In genomic region chr15:49675051-49675450, GRCh38 we compare ENCODE assay signal across 14 cellular contexts. TPM values are rescaled to one million over a fixed set of nuclear protein-coding genes. Genes with fewer than 3 reads are reported as not detected.
A peak's percentile ranks its signal among the peaks of the same experiment; 100 is the strongest.
DNase-seq lines count a peak whose midpoint lies in the region; ATAC-seq, FAIRE-seq and TF ChIP-seq lines count a peak whose summit lies in the region.
"Had no signal": no experiment of that assay in that cellular context is flagged by ENCODE, and none has a peak within 500 bp of the region (broad histone marks: within the 10 kb centered on the region; RNA-seq: fewer than 3 reads in every experiment).

No MANE protein-coding gene starts in this region.

- peak overlapping the region; percentile 25 for H2AFZ ChIP-seq in keratinocyte (ENCODE audit: control insufficient read depth, low read length)

- CTCF ChIA-PET in AG04449 (lab: Yijun Ruan, JAX): no interaction called here

- intact Hi-C loops in heart left ventricle (cut with DNase I): no loop called here

- TF ChIP-seq CTCF in AG04449 (IDR thresholded peaks at IDR 0.05; ENCODE audit: insufficient read depth, low read length, missing control alignments) (peak; percentile 21), HFF-Myc (IDR thresholded peaks at IDR 0.05; ENCODE audit: low read depth, low read length, missing control alignments) (peak; percentile 37), astrocyte of the cerebellum (IDR thresholded peaks at IDR 0.05; ENCODE audit: low read depth, low read length, missing control alignments) (peak; percentile 24), keratinocyte (optimal IDR thresholded peaks at IDR 0.05 in 1 of 3, IDR thresholded peaks at IDR 0.05 in 1 of 3, conservative IDR thresholded peaks at IDR 0.05 in 1 of 3; ENCODE audit: extremely low read depth in 1 of 3, insufficient read depth in 2 of 3, low read length in 3 of 3) (peak in 2 of 3 experiments; percentile 42 to 44), heart left ventricle (IDR thresholded peaks at IDR 0.05) (no peak)

- no peak for DNase-seq in AG04449 (ENCODE audit: low read depth, low spot score)
- DNase-seq in HFF-Myc (ENCODE audit: extremely low read depth, low read depth): peak; percentile 74
- peak; percentile 33 for DNase-seq in astrocyte of the cerebellum (ENCODE audit: low read depth)
- DNase-seq in keratinocyte (ENCODE audit: low read depth, low spot score): peak; percentile 53
- DNase-seq in heart left ventricle: no peak
- DNase-seq in epidermal melanocyte (ENCODE audit: insufficient read length, low spot score): no peak
- DNase-seq in activated CD8-positive, alpha-beta memory T cell treated with anti-CD3 and anti-CD28 coated beads for 24 hours: no peak
- DNase-seq: head of caudate nucleus; NCI-H2227 treated with DMSO at 0.1 percent for 48 hours; stimulated activated CD4-positive, alpha-beta T cell treated with anti-CD3 and anti-CD28 coated beads, Interleukin-15, amount 100 ng/mL, for 24 hours; stimulated activated naive B cell treated with anti-CD40 and anti-IgM and Interleukin-4, amounts not matched to agents 10 μg/mL and 1 μg/mL and 100 μg/mL, for 72 hours had no signal

- H3K9me3 ChIP-seq in keratinocyte (ENCODE audit: control insufficient read depth, low read depth, low read length) (no peaks in the 10 kb centered on the region), heart left ventricle (no peaks in the 10 kb centered on the region)
- H3K9me3 ChIP-seq: BLaER1 had no signal

- H3K4me3 ChIP-seq in AG04449 (ENCODE audit: low read depth, low read length) (no peak overlapping the region), HFF-Myc (replicated peaks; ENCODE audit: low read depth, low read length) (no peak overlapping the region), astrocyte of the cerebellum (ENCODE audit: low read depth, low read length) (no peak overlapping the region), keratinocyte (ENCODE audit: control insufficient read depth in 2 of 3, extremely low read depth in 1 of 3, insufficient read depth in 2 of 3, low read depth in 1 of 3, low read length in 3 of 3) (no peak overlapping the region), heart left ventricle (no peak overlapping the region)
- H3K4me3 ChIP-seq: BLaER1, cardiac muscle cell had no signal

- dilution Hi-C loops in keratinocyte (cut with MboI; ENCODE audit: extremely low pct_ligation_motif_present, low sequenced_read_pairs): no loop called here

- POLR2A ChIA-PET in AG04449 (lab: Yijun Ruan, JAX): no interaction called here

- H3K79me2 ChIP-seq in keratinocyte (ENCODE audit: control insufficient read depth, insufficient read depth, low read length): no peaks in the 10 kb centered on the region

- FAIRE-seq in keratinocyte (lab: Jason Lieb, UNC): peak; percentile 68

- no peak for TF ChIP-seq POLR2A in heart left ventricle (IDR thresholded peaks at IDR 0.05)

- H3K27me3 ChIP-seq in keratinocyte (ENCODE audit: control insufficient read depth, extremely low read depth, insufficient read depth, low read length): no peaks in the 10 kb centered on the region
- H3K27me3 ChIP-seq in heart left ventricle: no peaks in the 10 kb centered on the region
- H3K27me3 ChIP-seq: BLaER1, cardiac muscle cell had no signal

- no peak overlapping the region for H3K9ac ChIP-seq in keratinocyte (ENCODE audit: control insufficient read depth, extremely low read depth, insufficient read depth, low read length)
- H3K9ac ChIP-seq: BLaER1 had no signal

- H3K4me1 ChIP-seq in keratinocyte (ENCODE audit: control insufficient read depth, extremely low read depth, insufficient read depth, low read length) (peaks cover 9% of the 10 kb centered on the region), heart left ventricle (peaks cover 0 to 7% (median 0%) of the 10 kb centered on the region in 12 donors)
- H3K4me1 ChIP-seq: BLaER1 had no signal

- in situ Hi-C loops in astrocyte of the cerebellum (cut with HindIII; ENCODE audit: low sequenced_read_pairs): no loop called here

- no peaks in the 10 kb centered on the region for H3K9me1 ChIP-seq in keratinocyte (ENCODE audit: control insufficient read depth, extremely low read depth, insufficient read depth, low read length)

- H3K27ac ChIP-seq in keratinocyte (ENCODE audit: control insufficient read depth, insufficient read depth, low read length) (peak overlapping the region; percentile 22), heart left ventricle (no peak overlapping the region)
- H3K27ac ChIP-seq: BLaER1, cardiac muscle cell had no signal

- ATAC-seq in heart left ventricle (no peak), GM19035 (IDR thresholded peaks at IDR 0.05; ENCODE audit: unreplicated experiment) (no peak)
- ATAC-seq: stimulated activated naive B cell treated with anti-CD40 and anti-IgM and Interleukin-4, amounts not matched to agents 10 μg/mL and 1 μg/mL and 100 μg/mL, for 72 hours had no signal

- peak overlapping the region; percentile 18 for H3K4me2 ChIP-seq in keratinocyte (ENCODE audit: control insufficient read depth, extremely low read depth, insufficient read depth, low read depth, low read length)
- H3K4me2 ChIP-seq: BLaER1 had no signal

- no peaks in the 10 kb centered on the region for H3K36me3 ChIP-seq in keratinocyte (ENCODE audit: control insufficient read depth in 2 of 2, extremely low read depth in 1 of 2, insufficient read depth in 2 of 2, low read length in 2 of 2)
- H3K36me3 ChIP-seq in heart left ventricle: no peaks in the 10 kb centered on the region
- H3K36me3 ChIP-seq: BLaER1, cardiac muscle cell had no signal

- H4K20me1 ChIP-seq in keratinocyte (ENCODE audit: control insufficient read depth, extremely low read depth, insufficient read depth, low read length): no peaks in the 10 kb centered on the region
- H4K20me1 ChIP-seq: BLaER1 had no signal

RNA-seq across cellular contexts. Expression of gene DTWD1, which starts 54.2 kb away (rescaled TPM):
- polyA plus RNA-seq in keratinocyte (15.5 to 25.2 TPM (median 16.8 TPM) in 3 replicates), heart left ventricle (10 to 100 TPM in 1 of 2 donors, 1 to 10 TPM in 1; 8.1 to 11.7 TPM)
- polyA plus RNA-seq in keratinocyte (2011; ENCODE audit: low read depth): 1.9 TPM
- polyA plus RNA-seq in keratinocyte (2011; cell fraction: cytosol; rRNA removed): 11.6 and 26.5 TPM in 2 replicates
- polyA plus RNA-seq in keratinocyte (2011; cell fraction: nucleus; rRNA removed): 14.8 and 18.8 TPM in 2 replicates
- 17.2 and 17.7 TPM in 2 replicates for polyA plus RNA-seq in keratinocyte (2012; ENCODE audit: low replicate concordance)
- 2.3 to 10.1 TPM (median 6.4 TPM) in 3 replicates for polyA minus RNA-seq in keratinocyte
- 9.8 TPM for polyA minus RNA-seq in keratinocyte (2011; cell fraction: cytosol; rRNA and poly(A)+ RNA removed)
- polyA minus RNA-seq in keratinocyte (2011; cell fraction: nucleus; rRNA and poly(A)+ RNA removed): 7.8 and 16.4 TPM in 2 replicates
- 10 to 100 TPM in 8 of 9 donors, 1 to 10 TPM in 1; 6.3 to 28.0 (median 18.4) TPM for total RNA-seq in heart left ventricle

RNA-seq across cellular contexts. Expression of gene FAM227B, which starts 54.4 kb away (rescaled TPM):
- polyA plus RNA-seq in keratinocyte (3.7 to 7.2 TPM (median 7.2 TPM) in 3 replicates), heart left ventricle (1 to 10 TPM; 5.8 to 6.1 TPM)
- polyA plus RNA-seq in keratinocyte (2011; ENCODE audit: low read depth): 0.80 TPM
- polyA plus RNA-seq in keratinocyte (2011; cell fraction: cytosol; rRNA removed): 4.7 and 8.0 TPM in 2 replicates
- 3.9 and 4.4 TPM in 2 replicates for polyA plus RNA-seq in keratinocyte (2011; cell fraction: nucleus; rRNA removed)
- polyA plus RNA-seq in keratinocyte (2012; ENCODE audit: low replicate concordance): 5.0 TPM in 2 replicates
- polyA minus RNA-seq in keratinocyte: 2.6 to 6.9 TPM in 2 of 3 replicates, not detected in the other
- 4.6 TPM for polyA minus RNA-seq in keratinocyte (2011; cell fraction: cytosol; rRNA and poly(A)+ RNA removed)
- 5.7 and 7.7 TPM in 2 replicates for polyA minus RNA-seq in keratinocyte (2011; cell fraction: nucleus; rRNA and poly(A)+ RNA removed)
- 10 to 100 TPM in 8 of 9 donors, 1 to 10 TPM in 1; 6.1 to 18.8 (median 14.4) TPM for total RNA-seq in heart left ventricle

Comparison
In these comparisons a context has a peak if more than half of its experiments do, and no peak if none do; other contexts are left out.
1. DNase-seq: peak in HFF-Myc (single experiment), astrocyte of the cerebellum (single experiment) and keratinocyte (single experiment); none in AG04449 (single experiment), heart left ventricle (0 of 5), epidermal melanocyte (single experiment) and activated CD8-positive, alpha-beta memory T cell treated with anti-CD3 and anti-CD28 coated beads for 24 hours (single experiment).
2. CTCF ChIP-seq: peak in AG04449 (single experiment), HFF-Myc (single experiment), astrocyte of the cerebellum (single experiment) and keratinocyte (2 of 3); none in heart left ventricle (0 of 12).